ENCODE assay signal across 8 cellular contexts in the genomic region with DNA sequence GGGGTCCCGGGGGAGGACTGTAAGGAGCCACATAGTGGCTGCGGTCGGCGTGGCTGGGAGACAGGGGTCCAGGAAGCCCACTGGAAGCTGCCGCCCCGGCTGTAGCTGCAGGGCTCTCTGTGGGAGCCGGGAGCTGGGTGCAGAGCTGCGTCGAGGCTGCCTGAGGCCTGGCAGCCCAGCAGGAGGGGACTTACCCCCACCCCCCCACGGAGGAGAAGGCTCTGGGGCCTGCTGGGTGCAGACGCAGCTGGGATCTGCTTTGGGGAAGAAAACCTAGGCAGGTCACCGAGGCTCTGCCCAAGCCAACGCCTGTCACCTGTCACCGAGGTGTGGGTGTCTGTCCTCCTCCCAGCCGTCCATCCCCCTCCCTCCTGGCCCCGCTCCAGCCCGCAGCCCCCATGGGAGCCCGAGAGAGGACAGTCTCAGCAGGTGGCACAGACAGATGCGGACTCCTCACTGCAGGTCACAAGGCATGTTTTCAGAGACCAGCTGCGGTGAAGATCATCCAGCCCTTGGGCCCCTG. TPM values are rescaled to one million over a fixed set of nuclear protein-coding genes. Genes with fewer than 3 reads are reported as not detected.
DNase-seq lines count a peak whose midpoint lies in the region; ATAC-seq and TF ChIP-seq lines count a peak whose summit lies in the region.

No MANE protein-coding gene starts in this region.

- no peak overlapping the region for H3K4me3 Mint-ChIP-seq in activated naive CD4-positive, alpha-beta T cell treated with anti-CD3 and anti-CD28 coated beads for 36 hours
- peak overlapping the region; percentile 16 for H3K4me3 Mint-ChIP-seq in chondrocyte (ENCODE audit: unreplicated experiment)
- H3K4me3 Mint-ChIP-seq in activated T-helper 1 cell treated with anti-CD3 and anti-CD28 coated beads, Interleukin-12 subunit alpha, Interleukin-12 subunit beta, Interleukin-2, Interleukin-4 antibody, amounts not matched to agents 30 ng/mL and 10 ng/mL and 1 ng/mL, durations not matched to agents 14 hours and 24 hours and 36 hours, result no peak overlapping the region

- no peaks in the 10 kb centered on the region; the same call in 1 of the 2 replicates for H3K27me3 ChIP-seq in MM.1S (replicated peaks; ENCODE audit: insufficient read depth, low read length)

- H2AFZ ChIP-seq in MM.1S (ENCODE audit: low read length), result no peak overlapping the region

- no peak overlapping the region for H3K4me3 ChIP-seq in MM.1S (ENCODE audit: low read length)

- no peaks in the 10 kb centered on the region for H3K79me2 ChIP-seq in MM.1S (ENCODE audit: low read length)

- H3K9me3 Mint-ChIP-seq in activated naive CD4-positive, alpha-beta T cell treated with anti-CD3 and anti-CD28 coated beads for 36 hours, result no peaks in the 10 kb centered on the region
- H3K9me3 Mint-ChIP-seq in activated naive CD4-positive, alpha-beta T cell treated with anti-CD3 and anti-CD28 coated beads, Interleukin-2, amount 50 U/mL, for 72 hours, result no peaks in the 10 kb centered on the region
- H3K9me3 Mint-ChIP-seq in chondrocyte (ENCODE audit: low read depth), result no peaks in the 10 kb centered on the region
- no peaks in the 10 kb centered on the region for H3K9me3 Mint-ChIP-seq in activated T-helper 1 cell treated with anti-CD3 and anti-CD28 coated beads, Interleukin-12 subunit alpha, Interleukin-12 subunit beta, Interleukin-2, Interleukin-4 antibody, amounts not matched to agents 30 ng/mL and 10 ng/mL and 1 ng/mL, durations not matched to agents 14 hours and 24 hours and 36 hours

- H3K4me1 Mint-ChIP-seq in activated naive CD4-positive, alpha-beta T cell treated with anti-CD3 and anti-CD28 coated beads for 36 hours (ENCODE audit: low read depth), result peaks cover 22% of the 10 kb centered on the region
- peaks cover 48% of the 10 kb centered on the region for H3K4me1 Mint-ChIP-seq in chondrocyte (ENCODE audit: low read depth)
- H3K4me1 Mint-ChIP-seq in activated T-helper 1 cell treated with anti-CD3 and anti-CD28 coated beads, Interleukin-12 subunit alpha, Interleukin-12 subunit beta, Interleukin-2, Interleukin-4 antibody, amounts not matched to agents 30 ng/mL and 10 ng/mL and 1 ng/mL, durations not matched to agents 14 hours and 24 hours and 36 hours (ENCODE audit: low read depth), result peaks cover 5% of the 10 kb centered on the region

- no peaks in the 10 kb centered on the region for H3K9me3 ChIP-seq in MM.1S (replicated peaks; ENCODE audit: insufficient read depth, low read length)

- no peak for DNase-seq in activated naive CD4-positive, alpha-beta T cell treated with anti-CD3 and anti-CD28 coated beads for 36 hours
- DNase-seq in activated naive CD4-positive, alpha-beta T cell treated with anti-CD3 and anti-CD28 coated beads, Interleukin-2, amount 50 U/mL, for 72 hours (ENCODE audit: low spot score in 2 of 2), result no peak
- DNase-seq in MM.1S, result no peak
- no peak for DNase-seq in chondrocyte (ENCODE audit: low spot score)
- no peak for DNase-seq in sciatic nerve (ENCODE audit: low spot score)
- no peak for DNase-seq in activated T-helper 1 cell treated with anti-CD3 and anti-CD28 coated beads, Interleukin-12 subunit alpha, Interleukin-12 subunit beta, Interleukin-2, Interleukin-4 antibody, amounts not matched to agents 30 ng/mL and 10 ng/mL and 1 ng/mL, durations not matched to agents 14 hours and 24 hours and 36 hours (ENCODE audit: low spot score)
- no peak for DNase-seq in mucosa of gallbladder (ENCODE audit: low spot score)
- no peak for DNase-seq in activated CD4-positive, alpha-beta T cell treated with anti-CD3 and anti-CD28 coated beads, Interleukin-2, amount 50 U/mL, for 48 hours

- intact Hi-C loops in activated naive CD4-positive, alpha-beta T cell treated with anti-CD3 and anti-CD28 coated beads for 36 hours (cut with micrococcal nuclease), result loop anchor here (2.0 kb wide), 1 partner anchor 25 kb away; no protein-coding TSS in a partner anchor
- intact Hi-C loops in sciatic nerve (cut with DNase I), result no loop called here
- intact Hi-C loops in activated T-helper 1 cell treated with anti-CD3 and anti-CD28 coated beads, Interleukin-12 subunit alpha, Interleukin-12 subunit beta, Interleukin-2, Interleukin-4 antibody, amounts not matched to agents 30 ng/mL and 10 ng/mL and 1 ng/mL, durations not matched to agents 14 hours and 24 hours and 36 hours (cut with micrococcal nuclease), result loop anchor here (2.0 kb wide), 1 partner anchor 25 kb away; no protein-coding TSS in a partner anchor

- no peaks in the 10 kb centered on the region for H4K20me1 ChIP-seq in MM.1S (ENCODE audit: insufficient read depth, low read length)

- ATAC-seq in activated naive CD4-positive, alpha-beta T cell treated with anti-CD3 and anti-CD28 coated beads, Interleukin-2, amount 50 U/mL, for 72 hours, result no peak
- ATAC-seq in sciatic nerve, result peak; percentile 0

- no peaks in the 10 kb centered on the region for H3K36me3 Mint-ChIP-seq in activated naive CD4-positive, alpha-beta T cell treated with anti-CD3 and anti-CD28 coated beads for 36 hours (ENCODE audit: low read depth)
- no peaks in the 10 kb centered on the region for H3K36me3 Mint-ChIP-seq in activated naive CD4-positive, alpha-beta T cell treated with anti-CD3 and anti-CD28 coated beads, Interleukin-2, amount 50 U/mL, for 72 hours
- no peaks in the 10 kb centered on the region for H3K36me3 Mint-ChIP-seq in chondrocyte (ENCODE audit: low read depth)
- no peaks in the 10 kb centered on the region for H3K36me3 Mint-ChIP-seq in activated T-helper 1 cell treated with anti-CD3 and anti-CD28 coated beads, Interleukin-12 subunit alpha, Interleukin-12 subunit beta, Interleukin-2, Interleukin-4 antibody, amounts not matched to agents 30 ng/mL and 10 ng/mL and 1 ng/mL, durations not matched to agents 14 hours and 24 hours and 36 hours (ENCODE audit: low read depth)

- TF ChIP-seq CTCF in MM.1S (IDR thresholded peaks at IDR 0.05; ENCODE audit: low read length), result no peak
- no peak for TF ChIP-seq CTCF in chondrocyte (IDR thresholded peaks at IDR 0.05)

- H3K9ac ChIP-seq in MM.1S (ENCODE audit: low read length), result peak overlapping the region; percentile 32; the same call in 1 of the 2 replicates

- no peaks in the 10 kb centered on the region for H3K27me3 Mint-ChIP-seq in activated naive CD4-positive, alpha-beta T cell treated with anti-CD3 and anti-CD28 coated beads for 36 hours (ENCODE audit: low read depth)
- no peaks in the 10 kb centered on the region for H3K27me3 Mint-ChIP-seq in chondrocyte (ENCODE audit: low read depth)
- no peaks in the 10 kb centered on the region for H3K27me3 Mint-ChIP-seq in activated T-helper 1 cell treated with anti-CD3 and anti-CD28 coated beads, Interleukin-12 subunit alpha, Interleukin-12 subunit beta, Interleukin-2, Interleukin-4 antibody, amounts not matched to agents 30 ng/mL and 10 ng/mL and 1 ng/mL, durations not matched to agents 14 hours and 24 hours and 36 hours (ENCODE audit: insufficient read depth)

- no peaks in the 10 kb centered on the region for H3F3A ChIP-seq in MM.1S (ENCODE audit: insufficient read depth, low read length)

- no peak overlapping the region for H3K27ac ChIP-seq in MM.1S (ENCODE audit: low read length)

- H3K4me1 ChIP-seq in MM.1S (ENCODE audit: low read length), result peaks cover 4% of the 10 kb centered on the region; the same call in 1 of the 2 replicates

- peak overlapping the region; percentile 74 for H3K27ac Mint-ChIP-seq in activated naive CD4-positive, alpha-beta T cell treated with anti-CD3 and anti-CD28 coated beads for 36 hours
- peak overlapping the region in 1 of 2 donors; percentile 78 for H3K27ac Mint-ChIP-seq in activated naive CD4-positive, alpha-beta T cell treated with anti-CD3 and anti-CD28 coated beads, Interleukin-2, amount 50 U/mL, for 72 hours
- peak overlapping the region; percentile 82 for H3K27ac Mint-ChIP-seq in chondrocyte (ENCODE audit: unreplicated experiment)
- H3K27ac Mint-ChIP-seq in activated T-helper 1 cell treated with anti-CD3 and anti-CD28 coated beads, Interleukin-12 subunit alpha, Interleukin-12 subunit beta, Interleukin-2, Interleukin-4 antibody, amounts not matched to agents 30 ng/mL and 10 ng/mL and 1 ng/mL, durations not matched to agents 14 hours and 24 hours and 36 hours, result no peak overlapping the region

- H3K9me2 ChIP-seq in MM.1S (replicated peaks; ENCODE audit: insufficient read depth, low read length), result no peaks in the 10 kb centered on the region

- H3K4me2 ChIP-seq in MM.1S (ENCODE audit: low read depth, low read length), result no peak overlapping the region

- no peaks in the 10 kb centered on the region for H3K36me3 ChIP-seq in MM.1S (replicated peaks; ENCODE audit: insufficient read depth, low read length)

- CTCF ChIA-PET in activated naive CD4-positive, alpha-beta T cell treated with anti-CD3 and anti-CD28 coated beads for 36 hours (lab: Charles Lee), result interaction anchor here (0.8 to 2.5 kb wide), 4 partner anchors 10 to 61 kb away, joined by 3 to 10 read pairs (median 4); no protein-coding TSS in a partner anchor

RNA-seq across cellular contexts. Expression of gene PWWP2B, which starts 25.2 kb away (rescaled TPM):
- total RNA-seq in activated naive CD4-positive, alpha-beta T cell treated with anti-CD3 and anti-CD28 coated beads for 36 hours, result 1 to 10 TPM; 1.5 to 2.2 TPM
- 1 to 10 TPM in 1 of 2 donors, under 1 TPM in 1; 0.64 to 4.3 TPM for total RNA-seq in activated naive CD4-positive, alpha-beta T cell treated with anti-CD3 and anti-CD28 coated beads, Interleukin-2, amount 50 U/mL, for 72 hours
- total RNA-seq in chondrocyte (9.9 to 13.9 TPM (median 13.2 TPM) in 3 replicates), sciatic nerve (13.3 TPM), mucosa of gallbladder (52.9 TPM)
- total RNA-seq in activated T-helper 1 cell treated with anti-CD3 and anti-CD28 coated beads, Interleukin-12 subunit alpha, Interleukin-12 subunit beta, Interleukin-2, Interleukin-4 antibody, amounts not matched to agents 30 ng/mL and 10 ng/mL and 1 ng/mL, durations not matched to agents 14 hours and 24 hours and 36 hours, result 4.1 and 4.8 TPM in 2 replicates
